Comparison of ENCODE assay signal across 21 cellular contexts in the genomic region with DNA sequence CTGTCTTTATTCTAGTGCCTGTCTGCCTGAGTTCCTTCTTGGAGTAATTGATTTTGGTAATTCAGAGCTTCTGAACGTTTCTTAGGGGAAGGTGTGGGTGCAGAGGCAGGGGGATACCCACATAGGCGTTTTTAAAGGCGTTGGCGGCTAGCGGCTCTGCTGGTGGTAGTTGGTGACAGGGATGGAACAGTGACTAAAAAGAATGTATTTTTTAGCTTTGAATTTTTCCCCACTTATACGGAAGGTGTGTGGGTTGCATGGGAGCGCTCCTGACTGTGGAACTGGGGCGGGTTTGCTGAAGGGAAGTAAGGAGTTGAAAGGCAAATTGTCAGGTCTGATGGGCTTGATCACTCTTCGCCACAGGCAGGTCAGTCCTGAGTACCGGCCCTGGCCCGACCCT. TPM values are rescaled to one million over a fixed set of nuclear protein-coding genes. Genes with fewer than 3 reads are reported as not detected.
"Had no signal": no experiment of that assay in that cellular context is flagged by ENCODE, and none has a peak within 500 bp of the region (broad histone marks: within the 10 kb centered on the region; RNA-seq: fewer than 3 reads in every experiment).

No MANE protein-coding gene starts in this region.

- H3K9me3 Mint-ChIP-seq: dendritic cell treated with granulocyte-macrophage colony-stimulating factor and Interleukin-4, amounts not matched to agents 40 ng/mL and 50 ng/mL, for 4 days; effector memory CD8-positive, alpha-beta T cell; naive thymus-derived CD8-positive, alpha-beta T cell; stimulated activated effector memory CD8-positive, alpha-beta T cell treated with anti-CD3 and anti-CD28 coated beads, Interleukin-12 subunit alpha, Interleukin-12 subunit beta, amount 100 ng/mL, for 72 hours had no signal

- H3K27ac ChIP-seq: epithelial cell of prostate, hepatocyte, pancreas, prostate gland, suprapubic skin, thyroid gland, upper lobe of left lung, uterus had no signal

- H2AFZ ChIP-seq: hepatocyte had no signal

- DNase-seq: cerebellar nuclear complex; effector memory CD8-positive, alpha-beta T cell; mammary epithelial cell; mucosa of descending colon; naive thymus-derived CD8-positive, alpha-beta T cell; occipital lobe; pancreas; stimulated activated CD4-positive, alpha-beta T cell treated with anti-CD3 and anti-CD28 coated beads, Interleukin-4, amount 100 ng/mL, for 1 hour; stimulated activated CD8-positive, alpha-beta memory T cell treated with anti-CD3 and anti-CD28 coated beads, Interleukin-4, amount 100 ng/mL, for 48 hours; stimulated activated naive CD8-positive, alpha-beta T cell treated with anti-CD3 and anti-CD28 coated beads, Interleukin-15, Interleukin-2, amounts not matched to agents 100 U/mL and 50 U/mL, for 24 hours; thyroid gland; uterus had no signal

- H3K4me3 Mint-ChIP-seq: dendritic cell treated with granulocyte-macrophage colony-stimulating factor and Interleukin-4, amounts not matched to agents 40 ng/mL and 50 ng/mL, for 4 days; effector memory CD8-positive, alpha-beta T cell; naive thymus-derived CD8-positive, alpha-beta T cell; stimulated activated effector memory CD8-positive, alpha-beta T cell treated with anti-CD3 and anti-CD28 coated beads, Interleukin-12 subunit alpha, Interleukin-12 subunit beta, amount 100 ng/mL, for 72 hours had no signal

- H3K27me3 ChIP-seq: esophagus muscularis mucosa, hepatocyte, pancreas, suprapubic skin, thyroid gland, upper lobe of left lung, uterus had no signal

- H3K36me3 Mint-ChIP-seq: naive thymus-derived CD8-positive, alpha-beta T cell; stimulated activated effector memory CD8-positive, alpha-beta T cell treated with anti-CD3 and anti-CD28 coated beads, Interleukin-12 subunit alpha, Interleukin-12 subunit beta, amount 100 ng/mL, for 72 hours had no signal

- H3K79me2 ChIP-seq: hepatocyte had no signal

- H3K4me2 ChIP-seq: hepatocyte, smooth muscle cell had no signal

- ATAC-seq: effector memory CD8-positive, alpha-beta T cell; mucosa of descending colon; naive thymus-derived CD8-positive, alpha-beta T cell; pancreas; stimulated activated effector memory CD8-positive, alpha-beta T cell treated with anti-CD3 and anti-CD28 coated beads, Interleukin-12 subunit alpha, Interleukin-12 subunit beta, amount 100 ng/mL, for 72 hours; stimulated activated naive CD8-positive, alpha-beta T cell treated with anti-CD3 and anti-CD28 coated beads, Interleukin-15, Interleukin-2, amounts not matched to agents 100 U/mL and 50 U/mL, for 24 hours had no signal

- H3K9me3 ChIP-seq: esophagus muscularis mucosa, mucosa of descending colon, pancreas, prostate gland, suprapubic skin, thyroid gland, upper lobe of left lung, uterus had no signal

- H3K4me3 ChIP-seq: esophagus muscularis mucosa, hepatocyte, mucosa of descending colon, pancreas, prostate gland, smooth muscle cell, suprapubic skin, thyroid gland, upper lobe of left lung, uterus had no signal

- H3K36me3 ChIP-seq: esophagus muscularis mucosa, pancreas, prostate gland, suprapubic skin, thyroid gland, upper lobe of left lung, uterus had no signal

- H3K27ac Mint-ChIP-seq: dendritic cell treated with granulocyte-macrophage colony-stimulating factor and Interleukin-4, amounts not matched to agents 40 ng/mL and 50 ng/mL, for 4 days; effector memory CD8-positive, alpha-beta T cell; stimulated activated effector memory CD8-positive, alpha-beta T cell treated with anti-CD3 and anti-CD28 coated beads, Interleukin-12 subunit alpha, Interleukin-12 subunit beta, amount 100 ng/mL, for 72 hours had no signal

- H3K4me1 ChIP-seq: prostate gland had no signal

RNA-seq across cellular contexts. Expression of a gene that starts 35.1 kb away (rescaled TPM):
- total RNA-seq: naive thymus-derived CD8-positive, alpha-beta T cell had no signal
- polyA plus RNA-seq: naive thymus-derived CD8-positive, alpha-beta T cell had no signal
